In genomic region chr9:100584951-100585350, GRCh38 we compare ENCODE assay signal across 6 cellular contexts.
"Had no signal": no experiment of that assay in that cellular context is flagged by ENCODE, and none has a peak within 500 bp of the region (broad histone marks: within the 10 kb centered on the region; RNA-seq: fewer than 3 reads in every experiment).

No MANE protein-coding gene starts in this region.

- H3K9ac ChIP-seq: GM23248 had no signal

- DNase-seq: GM23248, GOT3, Kasumi-1, KG1 had no signal

- FAIRE-seq: HTR-8/SVneo had no signal

- H3K4me3 ChIP-seq: GM23248, HAP-1 had no signal

- H3K27ac ChIP-seq: GM23248 had no signal

- H3K36me3 ChIP-seq: HAP-1 had no signal

- H3K9me3 ChIP-seq: HAP-1 had no signal

- H2AFZ ChIP-seq: GM23248 had no signal
